ENCODE assay signal across 27 cellular contexts in the genomic region with DNA sequence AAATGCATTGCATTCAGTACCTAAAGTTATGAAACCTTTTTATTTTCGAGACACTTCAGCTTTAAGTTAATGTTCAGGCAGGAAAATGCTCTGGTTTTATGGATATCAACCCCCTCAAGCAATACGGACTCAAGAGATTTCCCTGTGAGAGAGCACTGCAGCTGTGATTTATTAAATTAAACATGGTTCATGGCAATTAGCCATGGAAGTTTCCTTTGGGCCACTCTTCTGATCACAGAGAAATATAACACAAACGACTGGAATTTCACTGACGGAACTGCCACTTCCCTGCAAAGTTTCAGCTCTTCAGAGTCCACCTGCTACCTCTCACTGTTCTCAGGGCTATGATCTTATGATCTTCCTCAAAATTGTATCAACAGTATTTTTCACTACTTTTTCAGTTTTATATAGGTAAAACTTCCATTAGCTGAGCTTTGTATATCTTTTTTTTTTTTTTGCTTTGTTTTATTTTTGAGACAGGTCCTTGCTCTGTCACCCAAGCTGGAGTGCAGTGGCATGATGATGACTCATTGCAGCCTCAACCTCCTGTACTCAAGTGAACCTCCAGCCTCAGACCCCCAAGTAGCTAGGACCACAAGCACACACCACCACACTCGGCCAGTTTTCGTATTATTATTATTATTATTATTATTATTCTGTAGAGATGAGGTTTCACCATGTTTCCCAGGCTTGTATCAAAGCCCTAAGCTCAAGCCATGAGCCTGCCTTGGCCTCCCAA.
"Had no signal": no experiment of that assay in that cellular context is flagged by ENCODE, and none has a peak within 500 bp of the region (broad histone marks: within the 10 kb centered on the region; RNA-seq: fewer than 3 reads in every experiment).

No MANE protein-coding gene starts in this region.

- H3K27me3 Mint-ChIP-seq: naive thymus-derived CD8-positive, alpha-beta T cell; stimulated activated naive CD8-positive, alpha-beta T cell treated with anti-CD3 and anti-CD28 coated beads, Interleukin-15, amount 100 ng/mL, for 72 hours had no signal

- H3K36me3 Mint-ChIP-seq: immature natural killer cell; naive thymus-derived CD8-positive, alpha-beta T cell had no signal

- H3K4me1 ChIP-seq: esophagus muscularis mucosa, lower lobe of right lung, psoas muscle, right lobe of liver, suprapubic skin, transverse colon, upper lobe of right lung, vagina had no signal

- H3K36me3 ChIP-seq: esophagus muscularis mucosa, lower lobe of right lung, ovary, right lobe of liver, suprapubic skin, transverse colon, upper lobe of right lung, vagina had no signal

- H3K27me3 ChIP-seq: esophagus muscularis mucosa, ovary, right lobe of liver, suprapubic skin, transverse colon, upper lobe of right lung, vagina had no signal

- H3K4me1 Mint-ChIP-seq: immature natural killer cell; naive thymus-derived CD8-positive, alpha-beta T cell; neural crest cell; stimulated activated naive CD8-positive, alpha-beta T cell treated with anti-CD3 and anti-CD28 coated beads, Interleukin-15, amount 100 ng/mL, for 72 hours had no signal

- H3K27ac ChIP-seq: coronary artery, esophagus muscularis mucosa, lower lobe of right lung, ovary, psoas muscle, right lobe of liver, suprapubic skin, transverse colon, upper lobe of right lung, vagina had no signal

- H3K9me3 ChIP-seq: esophagus muscularis mucosa, lower lobe of right lung, ovary, psoas muscle, right lobe of liver, transverse colon, vagina had no signal

- H3K4me3 ChIP-seq: coronary artery, esophagus muscularis mucosa, lower lobe of right lung, ovary, psoas muscle, right lobe of liver, suprapubic skin, transverse colon, upper lobe of right lung, vagina had no signal

- H3K27ac Mint-ChIP-seq: immature natural killer cell; naive thymus-derived CD8-positive, alpha-beta T cell; stimulated activated naive CD8-positive, alpha-beta T cell treated with anti-CD3 and anti-CD28 coated beads, Interleukin-15, amount 100 ng/mL, for 72 hours had no signal

- H3K4me3 Mint-ChIP-seq: immature natural killer cell; naive thymus-derived CD8-positive, alpha-beta T cell; neural crest cell; stimulated activated naive CD8-positive, alpha-beta T cell treated with anti-CD3 and anti-CD28 coated beads, Interleukin-15, amount 100 ng/mL, for 72 hours had no signal

- DNase-seq: dermis blood vessel endothelial cell; effector memory CD4-positive, alpha-beta T cell; hypothalamus; immature natural killer cell; islet precursor cell; kidney glomerular epithelial cell; left colon; left ventricle myocardium superior; lower lobe of right lung; naive thymus-derived CD8-positive, alpha-beta T cell; ovary; posterior cingulate gyrus; psoas muscle; right lobe of liver; small intestine; stimulated activated CD4-positive, alpha-beta T cell treated with anti-CD3 and anti-CD28 coated beads, Interleukin-15, amount 100 ng/mL, for 24 hours; stimulated activated CD4-positive, alpha-beta T cell treated with anti-CD3 and anti-CD28 coated beads, Interleukin-4, amount 100 ng/mL, for 1 hour; stimulated activated CD8-positive, alpha-beta memory T cell treated with anti-CD3 and anti-CD28 coated beads, Interleukin-4, amount 100 ng/mL, for 48 hours; stimulated activated naive CD4-positive, alpha-beta T cell; stimulated activated naive CD8-positive, alpha-beta T cell treated with anti-CD3 and anti-CD28 coated beads, Interleukin-15, amount 100 ng/mL, for 72 hours; transverse colon; upper lobe of right lung had no signal
